In the genomic region with DNA sequence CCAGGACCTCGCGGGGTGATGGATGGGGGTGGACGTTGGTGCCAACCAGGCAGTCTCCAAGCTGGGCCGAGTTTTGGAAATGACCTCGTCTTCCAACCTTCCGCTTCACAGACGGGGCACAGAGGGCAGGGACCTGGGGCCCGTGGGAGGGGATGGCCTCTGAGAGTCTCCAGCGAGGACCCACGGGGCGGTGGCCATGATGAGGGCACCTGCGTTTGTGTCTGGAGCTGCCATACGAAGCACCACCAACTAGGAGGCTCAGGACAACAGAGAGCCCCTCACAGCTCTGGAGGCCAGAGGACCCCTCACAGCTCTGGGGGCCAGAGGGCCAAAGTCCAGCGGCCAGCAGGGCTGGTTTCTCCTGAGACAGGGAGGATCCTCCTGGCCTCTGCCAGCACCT, we compare ENCODE assay signal across 34 cellular contexts. TPM values are rescaled to one million over a fixed set of nuclear protein-coding genes. Genes with fewer than 3 reads are reported as not detected.
"Had no signal": no experiment of that assay in that cellular context is flagged by ENCODE, and none has a peak within 500 bp of the region (broad histone marks: within the 10 kb centered on the region; RNA-seq: fewer than 3 reads in every experiment).

No MANE protein-coding gene starts in this region.

- H3K36me3 Mint-ChIP-seq: activated CD8-positive, alpha-beta memory T cell treated with anti-CD3 and anti-CD28 coated beads, Interleukin-2, amount 10 ng/mL, durations not matched to agents 7 days and 5 days; activated naive CD8-positive, alpha-beta T cell; activated naive CD8-positive, alpha-beta T cell treated with anti-CD3 and anti-CD28 coated beads, Interleukin-2, amount 10 ng/mL, durations not matched to agents 7 days and 5 days had no signal

- H3K9me3 ChIP-seq: ascending aorta, body of pancreas had no signal

- DNase-seq: activated B cell treated with CpG ODN at 0.5 μM for 24 hours; activated CD4-positive, alpha-beta memory T cell treated with anti-CD3 and anti-CD28 coated beads, Interleukin-2, amount 10 ng/mL, durations not matched to agents 7 days and 5 days; activated CD4-positive, alpha-beta T cell treated with anti-CD3 and anti-CD28 coated beads for 4 hours; activated CD4-positive, alpha-beta T cell treated with anti-CD3 and anti-CD28 coated beads, Interleukin-2, amount 10 ng/mL, durations not matched to agents 7 days and 5 days; activated CD4-positive, alpha-beta T cell treated with anti-CD3 and anti-CD28 coated beads, Interleukin-2, amount 50 U/mL, for 48 hours; activated CD4-positive, CD25-positive, alpha-beta regulatory T cell treated with anti-CD3 and anti-CD28 coated beads, Interleukin-2, amount 50 U/mL, for 72 hours; activated CD8-positive, alpha-beta memory T cell treated with anti-CD3 and anti-CD28 coated beads for 24 hours; activated CD8-positive, alpha-beta memory T cell treated with anti-CD3 and anti-CD28 coated beads, Interleukin-2, amount 10 ng/mL, durations not matched to agents 7 days and 5 days; activated CD8-positive, alpha-beta memory T cell treated with anti-CD3 and anti-CD28 coated beads, Interleukin-2, amount 50 U/mL, for 48 hours; activated CD8-positive, alpha-beta T cell treated with anti-CD3 and anti-CD28 coated beads, Interleukin-2, amount 10 ng/mL, durations not matched to agents 7 days and 5 days; activated effector memory CD4-positive, alpha-beta T cell treated with Interleukin-2 at 50 U/mL for 16 hours; activated gamma-delta T cell; activated naive CD4-positive, alpha-beta T cell treated with anti-CD3 and anti-CD28 coated beads for 36 hours; activated naive CD4-positive, alpha-beta T cell treated with anti-CD3 and anti-CD28 coated beads, Interleukin-2, amount 50 U/mL, for 16 hours; activated naive CD8-positive, alpha-beta T cell treated with anti-CD3 and anti-CD28 coated beads, Interleukin-2, amount 10 ng/mL, durations not matched to agents 7 days and 5 days; activated naive CD8-positive, alpha-beta T cell treated with anti-CD3 and anti-CD28 coated beads, Interleukin-2, amount 50 U/mL, for 24 hours; activated T-cell treated with anti-CD3 and anti-CD28 coated beads, Interleukin-2, amount 50 U/mL, for 24 hours; activated T-cell treated with anti-CD3 and anti-CD28 coated beads, Interleukin-2, amount 50 U/mL, for 48 hours; amygdala; anterior cingulate cortex; body of pancreas; brain microvascular endothelial cell; caudate nucleus; cerebellar nuclear complex; SW 1271; T-helper 1 cell; T1000 had no signal

- H3K27me3 Mint-ChIP-seq: activated naive CD8-positive, alpha-beta T cell had no signal

- H3K4me1 ChIP-seq: body of pancreas had no signal

- H3K4me3 Mint-ChIP-seq: activated B cell treated with CpG ODN at 0.5 μM for 24 hours; activated CD4-positive, alpha-beta memory T cell treated with anti-CD3 and anti-CD28 coated beads, Interleukin-2, amount 10 ng/mL, durations not matched to agents 7 days and 5 days; activated CD4-positive, alpha-beta T cell treated with anti-CD3 and anti-CD28 coated beads, Interleukin-2, amount 10 ng/mL, durations not matched to agents 7 days and 5 days; activated CD8-positive, alpha-beta memory T cell treated with anti-CD3 and anti-CD28 coated beads, Interleukin-2, amount 10 ng/mL, durations not matched to agents 7 days and 5 days; activated CD8-positive, alpha-beta T cell treated with anti-CD3 and anti-CD28 coated beads, Interleukin-2, amount 10 ng/mL, durations not matched to agents 7 days and 5 days; activated naive CD4-positive, alpha-beta T cell treated with anti-CD3 and anti-CD28 coated beads for 36 hours; activated naive CD8-positive, alpha-beta T cell; activated naive CD8-positive, alpha-beta T cell treated with anti-CD3 and anti-CD28 coated beads, Interleukin-2, amount 10 ng/mL, durations not matched to agents 7 days and 5 days; activated naive CD8-positive, alpha-beta T cell treated with anti-CD3 and anti-CD28 coated beads, Interleukin-2, amount 50 U/mL, for 24 hours; activated T-cell treated with anti-CD3 and anti-CD28 coated beads, Interleukin-2, amount 50 U/mL, for 24 hours; central memory CD8-positive, alpha-beta T cell; T-helper 1 cell treated with Interleukin-12 subunit alpha and Interleukin-12 subunit beta and Interleukin-4 antibody, amounts not matched to agents 30 μg/mL and 1 μg/mL, for 36 hours had no signal

- H3K4me3 ChIP-seq: ascending aorta, body of pancreas, cardiac muscle cell had no signal

- H3K9me3 Mint-ChIP-seq: activated B cell treated with CpG ODN at 0.5 μM for 24 hours; activated CD4-positive, alpha-beta memory T cell treated with anti-CD3 and anti-CD28 coated beads, Interleukin-2, amount 10 ng/mL, durations not matched to agents 7 days and 5 days; activated CD4-positive, alpha-beta T cell treated with anti-CD3 and anti-CD28 coated beads, Interleukin-2, amount 10 ng/mL, durations not matched to agents 7 days and 5 days; activated naive CD4-positive, alpha-beta T cell treated with anti-CD3 and anti-CD28 coated beads for 36 hours; activated naive CD8-positive, alpha-beta T cell treated with anti-CD3 and anti-CD28 coated beads, Interleukin-2, amount 10 ng/mL, durations not matched to agents 7 days and 5 days; activated naive CD8-positive, alpha-beta T cell treated with anti-CD3 and anti-CD28 coated beads, Interleukin-2, amount 50 U/mL, for 24 hours; activated T-cell treated with anti-CD3 and anti-CD28 coated beads, Interleukin-2, amount 50 U/mL, for 24 hours; activated T-helper 2 cell treated with anti-CD3 and anti-CD28 coated beads, Interferon-gamma antibody, Interleukin-2, Interleukin-4, amounts not matched to agents 10 μg/mL and 5 μg/mL and 100 μg/mL, durations not matched to agents 14 hours and 24 hours and 36 hours; central memory CD8-positive, alpha-beta T cell; T-helper 1 cell treated with Interleukin-12 subunit alpha and Interleukin-12 subunit beta and Interleukin-4 antibody, amounts not matched to agents 30 μg/mL and 1 μg/mL, for 36 hours had no signal

- H3K27ac Mint-ChIP-seq: activated B cell treated with CpG ODN at 0.5 μM for 24 hours; activated CD4-positive, alpha-beta memory T cell treated with anti-CD3 and anti-CD28 coated beads, Interleukin-2, amount 10 ng/mL, durations not matched to agents 7 days and 5 days; activated CD8-positive, alpha-beta memory T cell treated with anti-CD3 and anti-CD28 coated beads, Interleukin-2, amount 10 ng/mL, durations not matched to agents 7 days and 5 days; activated CD8-positive, alpha-beta T cell treated with anti-CD3 and anti-CD28 coated beads, Interleukin-2, amount 10 ng/mL, durations not matched to agents 7 days and 5 days; activated naive CD4-positive, alpha-beta T cell treated with anti-CD3 and anti-CD28 coated beads for 36 hours; activated naive CD8-positive, alpha-beta T cell; activated naive CD8-positive, alpha-beta T cell treated with anti-CD3 and anti-CD28 coated beads, Interleukin-2, amount 10 ng/mL, durations not matched to agents 7 days and 5 days; activated naive CD8-positive, alpha-beta T cell treated with anti-CD3 and anti-CD28 coated beads, Interleukin-2, amount 50 U/mL, for 24 hours; activated T-cell treated with anti-CD3 and anti-CD28 coated beads, Interleukin-2, amount 50 U/mL, for 24 hours; activated T-helper 2 cell treated with anti-CD3 and anti-CD28 coated beads, Interferon-gamma antibody, Interleukin-2, Interleukin-4, amounts not matched to agents 10 μg/mL and 5 μg/mL and 100 μg/mL, durations not matched to agents 14 hours and 24 hours and 36 hours; T-helper 1 cell treated with Interleukin-12 subunit alpha and Interleukin-12 subunit beta and Interleukin-4 antibody, amounts not matched to agents 30 μg/mL and 1 μg/mL, for 36 hours had no signal

- ATAC-seq: activated CD8-positive, alpha-beta memory T cell treated with anti-CD3 and anti-CD28 coated beads, Interleukin-2, amount 10 ng/mL, durations not matched to agents 7 days and 5 days; activated CD8-positive, alpha-beta T cell treated with anti-CD3 and anti-CD28 coated beads, Interleukin-2, amount 10 ng/mL, durations not matched to agents 7 days and 5 days; activated naive CD8-positive, alpha-beta T cell treated with anti-CD3 and anti-CD28 coated beads, Interleukin-2, amount 50 U/mL, for 24 hours; body of pancreas had no signal

- H3K27me3 ChIP-seq: ascending aorta, body of pancreas, cardiac muscle cell had no signal

- H3K27ac ChIP-seq: ascending aorta, body of pancreas, brain microvascular endothelial cell, cardiac muscle cell, VCaP had no signal

- H3K36me3 ChIP-seq: ascending aorta, brain microvascular endothelial cell, cardiac muscle cell had no signal

- H3K4me1 Mint-ChIP-seq: activated B cell treated with CpG ODN at 0.5 μM for 24 hours had no signal

RNA-seq across cellular contexts. Expression of gene SOX8, which starts 26.5 kb away (rescaled TPM):
- total RNA-seq: activated CD8-positive, alpha-beta T cell treated with anti-CD3 and anti-CD28 coated beads, Interleukin-2, amount 10 ng/mL, durations not matched to agents 7 days and 5 days had no signal
